Comparison of ENCODE assay signal across 8 cellular contexts in the genomic region with DNA sequence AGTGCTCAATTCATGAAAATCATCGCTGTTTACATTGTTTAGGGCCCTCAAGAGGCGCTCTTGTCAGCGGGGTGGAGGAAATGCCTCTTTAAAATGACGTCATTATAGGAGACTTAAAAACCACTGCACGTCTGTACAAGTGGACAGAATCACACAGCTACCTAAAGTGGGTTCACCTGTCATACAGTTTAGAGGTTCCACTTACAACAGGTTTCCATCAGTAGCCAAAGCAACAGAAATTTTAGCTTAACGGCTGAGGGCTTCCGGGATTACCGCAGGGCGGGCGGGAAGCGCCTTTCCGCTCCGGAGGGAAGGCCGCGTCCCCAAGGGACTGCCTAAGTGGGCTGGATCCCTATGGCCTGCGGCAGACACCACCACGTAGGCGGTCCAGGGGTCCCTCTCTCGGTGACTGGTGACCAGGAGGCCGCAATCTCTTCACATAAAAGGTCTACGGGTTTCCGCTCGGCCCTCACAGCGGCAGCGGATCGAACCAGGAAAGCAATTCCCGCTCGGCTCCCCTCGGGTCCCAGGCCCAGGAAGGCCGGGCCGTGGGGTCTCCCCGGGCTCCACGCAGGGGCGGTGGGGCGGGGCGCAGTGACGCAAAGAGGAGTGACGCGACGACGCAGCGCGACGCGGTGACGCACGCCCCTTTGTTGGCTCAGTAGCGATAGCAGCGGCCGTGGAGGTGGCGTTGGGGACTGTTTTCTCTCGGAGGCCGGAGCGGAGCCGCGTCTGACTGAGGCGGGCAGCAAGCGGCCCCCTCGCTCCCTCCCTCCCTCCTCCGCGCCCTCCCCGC. TPM values are rescaled to one million over a fixed set of nuclear protein-coding genes. Genes with fewer than 3 reads are reported as not detected.
DNase-seq lines count a peak whose midpoint lies in the region; ATAC-seq and TF ChIP-seq lines count a peak whose summit lies in the region.

A gene with protein sequence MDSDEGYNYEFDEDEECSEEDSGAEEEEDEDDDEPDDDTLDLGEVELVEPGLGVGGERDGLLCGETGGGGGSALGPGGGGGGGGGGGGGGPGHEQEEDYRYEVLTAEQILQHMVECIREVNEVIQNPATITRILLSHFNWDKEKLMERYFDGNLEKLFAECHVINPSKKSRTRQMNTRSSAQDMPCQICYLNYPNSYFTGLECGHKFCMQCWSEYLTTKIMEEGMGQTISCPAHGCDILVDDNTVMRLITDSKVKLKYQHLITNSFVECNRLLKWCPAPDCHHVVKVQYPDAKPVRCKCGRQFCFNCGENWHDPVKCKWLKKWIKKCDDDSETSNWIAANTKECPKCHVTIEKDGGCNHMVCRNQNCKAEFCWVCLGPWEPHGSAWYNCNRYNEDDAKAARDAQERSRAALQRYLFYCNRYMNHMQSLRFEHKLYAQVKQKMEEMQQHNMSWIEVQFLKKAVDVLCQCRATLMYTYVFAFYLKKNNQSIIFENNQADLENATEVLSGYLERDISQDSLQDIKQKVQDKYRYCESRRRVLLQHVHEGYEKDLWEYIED (plus strand): TSS at position 661 of the 796 bp plus-strand sequence. CDS start 310 bp downstream, outside the sequence.

- H3K27me3 Mint-ChIP-seq in CD14-positive monocyte (ENCODE audit: low read depth in 3 of 3), result peaks cover 0 to 1% (median 0%) of the 10 kb centered on the region in 3 donors

- TF ChIP-seq RAD21 in liver (IDR thresholded peaks at IDR 0.05), result peak; percentile 32 to 56

- peak within 1 kb of the TSS; percentile 94 to 98 for H3K4me3 Mint-ChIP-seq in CD14-positive monocyte

- H3K4me3 ChIP-seq in liver (ENCODE audit: low read depth in 1 of 3, low read length in 3 of 3), result peak within 1 kb of the TSS; percentile 91 to 94 (median 92)

- H3K36me3 Mint-ChIP-seq in CD14-positive monocyte, result peaks cover 17 to 28% of the 10 kb centered on the region in 2 donors

- TF ChIP-seq CTCF in CD14-positive monocyte (IDR thresholded peaks at IDR 0.05) (no peak), liver (IDR thresholded peaks at IDR 0.05; ENCODE audit: low read depth, low read length, missing input control) (no peak)

- no peaks in the 10 kb centered on the region for H3K27me3 ChIP-seq in liver (ENCODE audit: control insufficient read depth in 4 of 4, insufficient read depth in 4 of 4, low read length in 3 of 4)

- intact Hi-C loops in CD14-positive monocyte (cut with micrococcal nuclease), result loop anchor here (2.0 to 10.0 kb wide), 6 partner anchors 91 to 311 kb away; a partner anchor contains a TSS

- peaks cover 31% of the 10 kb centered on the region for H3K4me1 Mint-ChIP-seq in CD14-positive monocyte

- under 1% methylated on average over 62 of the region's 62 CpGs for WGBS in liver

- peaks cover 0 to 7% (median 0%) of the 10 kb centered on the region in 4 donors for H3K36me3 ChIP-seq in liver (ENCODE audit: control insufficient read depth in 4 of 4, insufficient read depth in 3 of 4, low read depth in 1 of 4, low read length in 3 of 4)

- ATAC-seq in GM19328 (IDR thresholded peaks at IDR 0.05; ENCODE audit: unreplicated experiment) (peak; percentile 71), HG03520 (IDR thresholded peaks at IDR 0.05; ENCODE audit: unreplicated experiment) (peak; percentile 71)

- H3K9ac ChIP-seq in liver (ENCODE audit: low read depth in 1 of 2, low read length in 2 of 2), result peak within 1 kb of the TSS; percentile 98 to 99

- H3K9me3 Mint-ChIP-seq in CD14-positive monocyte, result peaks cover 0 to 8% (median 5%) of the 10 kb centered on the region in 7 donors

- H3K27ac ChIP-seq in liver (ENCODE audit: low read depth in 1 of 2, low read length in 2 of 2), result peak within 1 kb of the TSS; percentile 98 to 100

- peaks cover 0 to 26% (median 17%) of the 10 kb centered on the region in 4 donors for H3K4me1 ChIP-seq in liver (ENCODE audit: control insufficient read depth in 4 of 4, insufficient read depth in 4 of 4, low read length in 3 of 4)

- no peaks in the 10 kb centered on the region for H3K9me3 ChIP-seq in liver (ENCODE audit: control insufficient read depth in 4 of 4, low read length in 3 of 4)

- peak within 1 kb of the TSS; percentile 98 to 99 (median 99) for H3K27ac Mint-ChIP-seq in CD14-positive monocyte

- DNase-seq in CD14-positive monocyte (ENCODE audit: low spot score), result peak; percentile 95
- peak; percentile 93 for DNase-seq in NCI-H69 (lab: John Stamatoyannopoulos, UW)
- DNase-seq in activated CD4-positive, alpha-beta T cell treated with anti-CD3 and anti-CD28 coated beads, Interleukin-2, amount 50 U/mL, for 4 hours, result peak; percentile 94
- peak; percentile 98 for DNase-seq in dermis blood vessel endothelial cell
- peak; percentile 96 for DNase-seq in stimulated activated CD4-positive, alpha-beta T cell treated with anti-CD3 and anti-CD28 coated beads, Interleukin-4, amount 100 ng/mL, for 24 hours

TF ChIP-seq in liver, 16 proteins besides CTCF, POLR2A, EP300 and RAD21:
- no peak for TF ChIP-seq HNF4G (IDR thresholded peaks at IDR 0.05)
- TF ChIP-seq, protein P1, sequence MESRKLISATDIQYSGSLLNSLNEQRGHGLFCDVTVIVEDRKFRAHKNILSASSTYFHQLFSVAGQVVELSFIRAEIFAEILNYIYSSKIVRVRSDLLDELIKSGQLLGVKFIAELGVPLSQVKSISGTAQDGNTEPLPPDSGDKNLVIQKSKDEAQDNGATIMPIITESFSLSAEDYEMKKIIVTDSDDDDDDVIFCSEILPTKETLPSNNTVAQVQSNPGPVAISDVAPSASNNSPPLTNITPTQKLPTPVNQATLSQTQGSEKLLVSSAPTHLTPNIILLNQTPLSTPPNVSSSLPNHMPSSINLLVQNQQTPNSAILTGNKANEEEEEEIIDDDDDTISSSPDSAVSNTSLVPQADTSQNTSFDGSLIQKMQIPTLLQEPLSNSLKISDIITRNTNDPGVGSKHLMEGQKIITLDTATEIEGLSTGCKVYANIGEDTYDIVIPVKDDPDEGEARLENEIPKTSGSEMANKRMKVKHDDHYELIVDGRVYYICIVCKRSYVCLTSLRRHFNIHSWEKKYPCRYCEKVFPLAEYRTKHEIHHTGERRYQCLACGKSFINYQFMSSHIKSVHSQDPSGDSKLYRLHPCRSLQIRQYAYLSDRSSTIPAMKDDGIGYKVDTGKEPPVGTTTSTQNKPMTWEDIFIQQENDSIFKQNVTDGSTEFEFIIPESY (IDR thresholded peaks at IDR 0.05), result peak; percentile 67
- TF ChIP-seq FOXA2 (IDR thresholded peaks at IDR 0.05), result peak; percentile 77
- peak; percentile 14 to 37 for TF ChIP-seq RXRA (IDR thresholded peaks at IDR 0.05)
- TF ChIP-seq, protein P2, sequence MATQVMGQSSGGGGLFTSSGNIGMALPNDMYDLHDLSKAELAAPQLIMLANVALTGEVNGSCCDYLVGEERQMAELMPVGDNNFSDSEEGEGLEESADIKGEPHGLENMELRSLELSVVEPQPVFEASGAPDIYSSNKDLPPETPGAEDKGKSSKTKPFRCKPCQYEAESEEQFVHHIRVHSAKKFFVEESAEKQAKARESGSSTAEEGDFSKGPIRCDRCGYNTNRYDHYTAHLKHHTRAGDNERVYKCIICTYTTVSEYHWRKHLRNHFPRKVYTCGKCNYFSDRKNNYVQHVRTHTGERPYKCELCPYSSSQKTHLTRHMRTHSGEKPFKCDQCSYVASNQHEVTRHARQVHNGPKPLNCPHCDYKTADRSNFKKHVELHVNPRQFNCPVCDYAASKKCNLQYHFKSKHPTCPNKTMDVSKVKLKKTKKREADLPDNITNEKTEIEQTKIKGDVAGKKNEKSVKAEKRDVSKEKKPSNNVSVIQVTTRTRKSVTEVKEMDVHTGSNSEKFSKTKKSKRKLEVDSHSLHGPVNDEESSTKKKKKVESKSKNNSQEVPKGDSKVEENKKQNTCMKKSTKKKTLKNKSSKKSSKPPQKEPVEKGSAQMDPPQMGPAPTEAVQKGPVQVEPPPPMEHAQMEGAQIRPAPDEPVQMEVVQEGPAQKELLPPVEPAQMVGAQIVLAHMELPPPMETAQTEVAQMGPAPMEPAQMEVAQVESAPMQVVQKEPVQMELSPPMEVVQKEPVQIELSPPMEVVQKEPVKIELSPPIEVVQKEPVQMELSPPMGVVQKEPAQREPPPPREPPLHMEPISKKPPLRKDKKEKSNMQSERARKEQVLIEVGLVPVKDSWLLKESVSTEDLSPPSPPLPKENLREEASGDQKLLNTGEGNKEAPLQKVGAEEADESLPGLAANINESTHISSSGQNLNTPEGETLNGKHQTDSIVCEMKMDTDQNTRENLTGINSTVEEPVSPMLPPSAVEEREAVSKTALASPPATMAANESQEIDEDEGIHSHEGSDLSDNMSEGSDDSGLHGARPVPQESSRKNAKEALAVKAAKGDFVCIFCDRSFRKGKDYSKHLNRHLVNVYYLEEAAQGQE (IDR thresholded peaks at IDR 0.05), result peak; percentile 92
- peak; percentile 75 for TF ChIP-seq YY1 (IDR thresholded peaks at IDR 0.05)
- peak; percentile 48 for TF ChIP-seq SP1 (IDR thresholded peaks at IDR 0.05)
- peak; percentile 72 for TF ChIP-seq TAF1 (conservative IDR thresholded peaks at IDR 0.05)
- TF ChIP-seq, protein P3, sequence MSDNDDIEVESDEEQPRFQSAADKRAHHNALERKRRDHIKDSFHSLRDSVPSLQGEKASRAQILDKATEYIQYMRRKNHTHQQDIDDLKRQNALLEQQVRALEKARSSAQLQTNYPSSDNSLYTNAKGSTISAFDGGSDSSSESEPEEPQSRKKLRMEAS (IDR thresholded peaks at IDR 0.05), result no peak
- TF ChIP-seq, protein P4, sequence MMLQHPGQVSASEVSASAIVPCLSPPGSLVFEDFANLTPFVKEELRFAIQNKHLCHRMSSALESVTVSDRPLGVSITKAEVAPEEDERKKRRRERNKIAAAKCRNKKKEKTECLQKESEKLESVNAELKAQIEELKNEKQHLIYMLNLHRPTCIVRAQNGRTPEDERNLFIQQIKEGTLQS (IDR thresholded peaks at IDR 0.05), result peak; percentile 44
- TF ChIP-seq NR2F2 (IDR thresholded peaks at IDR 0.05), result peak; percentile 62
- TF ChIP-seq JUND (IDR thresholded peaks at IDR 0.05), result peak; percentile 74 to 96
- TF ChIP-seq GABPA (IDR thresholded peaks at IDR 0.05 in 1 of 2, conservative IDR thresholded peaks at IDR 0.05 in 1 of 2), result peak; percentile 56 to 66
- TF ChIP-seq FOXA1 (IDR thresholded peaks at IDR 0.05), result no peak
- no peak for TF ChIP-seq HNF4A (conservative IDR thresholded peaks at IDR 0.05)
- peak; percentile 14 to 49 for TF ChIP-seq EGR1 (IDR thresholded peaks at IDR 0.05; ENCODE audit: low read depth in 2 of 2)

RNA-seq across cellular contexts. Expression of the gene that starts here (rescaled TPM):
- 10 to 100 TPM; 13.5 to 14.4 TPM for polyA plus RNA-seq in CD14-positive monocyte
- 38.6 and 50.4 TPM in 2 replicates for total RNA-seq in dermis blood vessel endothelial cell
- total RNA-seq in liver, result 10 to 100 TPM; 23.3 to 23.8 TPM
- 10 to 100 TPM; 10.8 to 14.3 TPM for polyA plus RNA-seq in liver

Comparison
In these comparisons a context has a peak if more than half of its experiments do, and no peak if none do; other contexts are left out.
1. Peak in every context shown above with its lines: DNase-seq, ATAC-seq, H3K4me3 ChIP-seq and H3K27ac ChIP-seq.